30 cellular contexts compared by ENCODE assay signal in genomic region chr1:224995602-224996001, GRCh38.
"Had no signal": no experiment of that assay in that cellular context is flagged by ENCODE, and none has a peak within 500 bp of the region (broad histone marks: within the 10 kb centered on the region; RNA-seq: fewer than 3 reads in every experiment).

No MANE protein-coding gene starts in this region.

- H3K79me2 ChIP-seq: parathyroid adenoma had no signal

- H3K9ac ChIP-seq: neural progenitor cell, parathyroid adenoma had no signal

- H3K4me3 ChIP-seq: neural progenitor cell, ovary, psoas muscle, skin epidermis, smooth muscle cell, spleen, stomach, thoracic aorta, thyroid gland, tibial nerve, upper lobe of left lung, vagina had no signal

- H3K36me3 ChIP-seq: neural progenitor cell, ovary, spleen, stomach, thoracic aorta, thyroid gland, tibial nerve, upper lobe of left lung, vagina had no signal

- H3K4me1 Mint-ChIP-seq: naive thymus-derived CD4-positive, alpha-beta T cell; natural killer cell; nephron; neural progenitor cell; stimulated activated memory B cell treated with anti-CD40 and anti-IgM and Interleukin-4, amounts not matched to agents 10 μg/mL and 1 μg/mL and 100 μg/mL, for 72 hours had no signal

- H3K4me2 ChIP-seq: neural progenitor cell, smooth muscle cell had no signal

- H3K27ac Mint-ChIP-seq: naive thymus-derived CD4-positive, alpha-beta T cell; natural killer cell; neural progenitor cell; progenitor cell of endocrine pancreas; stimulated activated memory B cell treated with anti-CD40 and anti-IgM and Interleukin-4, amounts not matched to agents 10 μg/mL and 1 μg/mL and 100 μg/mL, for 72 hours had no signal

- H3K4me1 ChIP-seq: neural progenitor cell, parathyroid adenoma, psoas muscle, spleen, stomach, thyroid gland, tibial nerve, upper lobe of left lung, vagina had no signal

- FAIRE-seq: urothelium cell line had no signal

- H3K27me3 Mint-ChIP-seq: progenitor cell of endocrine pancreas had no signal

- H3K27ac ChIP-seq: neural progenitor cell, ovary, parathyroid adenoma, psoas muscle, skin epidermis, spleen, stomach, thoracic aorta, thyroid gland, tibial nerve, upper lobe of left lung, vagina had no signal

- ATAC-seq: naive thymus-derived CD4-positive, alpha-beta T cell; natural killer cell; psoas muscle; right cardiac atrium; sciatic nerve; stimulated activated memory B cell treated with anti-CD40 and anti-IgM and Interleukin-4, amounts not matched to agents 10 μg/mL and 1 μg/mL and 100 μg/mL, for 72 hours; stimulated activated naive CD8-positive, alpha-beta T cell treated with anti-CD3 and anti-CD28 coated beads, Interleukin-15, Interleukin-2, amounts not matched to agents 100 U/mL and 50 U/mL, for 24 hours had no signal

- H3K4me3 Mint-ChIP-seq: naive thymus-derived CD4-positive, alpha-beta T cell; natural killer cell; nephron; neural progenitor cell; stimulated activated memory B cell treated with anti-CD40 and anti-IgM and Interleukin-4, amounts not matched to agents 10 μg/mL and 1 μg/mL and 100 μg/mL, for 72 hours had no signal

- H2AFZ ChIP-seq: neural progenitor cell, parathyroid adenoma had no signal

- H3K9me3 ChIP-seq: ovary, thyroid gland, vagina had no signal

- H3K27me3 ChIP-seq: neural progenitor cell, ovary, spleen, stomach, thyroid gland, tibial nerve, upper lobe of left lung, vagina had no signal

- DNase-seq: naive thymus-derived CD4-positive, alpha-beta T cell; natural killer cell; occipital lobe; ovary; posterior cingulate gyrus; psoas muscle; right cardiac atrium; spleen; stimulated activated CD4-positive, alpha-beta T cell treated with anti-CD3 and anti-CD28 coated beads, Interleukin-12 subunit alpha, Interleukin-12 subunit beta, amount 100 ng/mL, for 4 hours; stimulated activated CD4-positive, alpha-beta T cell treated with anti-CD3 and anti-CD28 coated beads, Interleukin-4, amount 100 ng/mL, for 1 hour; stimulated activated CD4-positive, alpha-beta T cell treated with anti-CD3 and anti-CD28 coated beads, Interleukin-4, amount 100 ng/mL, for 4 hours; stimulated activated CD8-positive, alpha-beta memory T cell treated with anti-CD3 and anti-CD28 coated beads, Interleukin-4, amount 100 ng/mL, for 48 hours; stimulated activated naive CD4-positive, alpha-beta T cell; stimulated activated naive CD8-positive, alpha-beta T cell treated with anti-CD3 and anti-CD28 coated beads, Interleukin-15, Interleukin-2, amounts not matched to agents 100 U/mL and 50 U/mL, for 24 hours; stomach; thyroid gland; trophoblast cell; upper lobe of left lung had no signal
